12 cellular contexts compared by ENCODE assay signal in genomic region chr4:165382640-165383039, GRCh38. TPM values are rescaled to one million over a fixed set of nuclear protein-coding genes. Genes with fewer than 3 reads are reported as not detected.
"Had no signal": no experiment of that assay in that cellular context is flagged by ENCODE, and none has a peak within 500 bp of the region (broad histone marks: within the 10 kb centered on the region; RNA-seq: fewer than 3 reads in every experiment).

No MANE protein-coding gene starts in this region.

- H3K36me3 ChIP-seq: pancreas, stomach had no signal

- DNase-seq: activated effector memory CD4-positive, alpha-beta T cell treated with Interleukin-2 at 50 U/mL for 16 hours; activated T-cell treated with anti-CD3 and anti-CD28 coated beads, Interleukin-2, amount 50 U/mL, for 1 hour; amniotic stem cell; cortex of kidney; immature natural killer cell; pancreas; stimulated activated CD4-positive, alpha-beta T cell treated with anti-CD3 and anti-CD28 coated beads, Interleukin-15, amount 100 ng/mL, for 24 hours; stimulated activated CD4-positive, alpha-beta T cell treated with anti-CD3 and anti-CD28 coated beads, Interleukin-4, amount 100 ng/mL, for 4 hours; stomach; trophoblast cell had no signal

- H3K27ac ChIP-seq: pancreas had no signal

- H3K9me3 ChIP-seq: pancreas, stomach had no signal

- ATAC-seq: activated naive CD4-positive, alpha-beta T cell treated with anti-CD3 and anti-CD28 coated beads, Interleukin-2, amount 50 U/mL, for 72 hours; left lobe of liver; pancreas had no signal

- H3K27me3 ChIP-seq: pancreas had no signal

- H3K4me3 ChIP-seq: pancreas, stomach had no signal

RNA-seq across cellular contexts. Expression of gene CPE, which starts 3.8 kb away (rescaled TPM):
- total RNA-seq: activated naive CD4-positive, alpha-beta T cell treated with anti-CD3 and anti-CD28 coated beads, Interleukin-2, amount 50 U/mL, for 72 hours had no signal
- polyA plus RNA-seq: immature natural killer cell had no signal
